8 cellular contexts compared by ENCODE assay signal in genomic region chr10:104120061-104120460, GRCh38. TPM values are rescaled to one million over a fixed set of nuclear protein-coding genes. Genes with fewer than 3 reads are reported as not detected.
DNase-seq lines count a peak whose midpoint lies in the region; ATAC-seq and TF ChIP-seq lines count a peak whose summit lies in the region.

No MANE protein-coding gene starts in this region.

- TF ChIP-seq EP300 in suprapubic skin (IDR thresholded peaks at IDR 0.05): no peak

- H3K4me3 ChIP-seq in suprapubic skin: no peak overlapping the region

- no peaks in the 10 kb centered on the region for H3K9me3 Mint-ChIP-seq in activated CD4-positive, alpha-beta T cell treated with anti-CD3 and anti-CD28 coated beads, Interleukin-2, amount 10 ng/mL, durations not matched to agents 7 days and 5 days
- H3K9me3 Mint-ChIP-seq in activated naive CD8-positive, alpha-beta T cell treated with anti-CD3 and anti-CD28 coated beads, Interleukin-2, amount 50 U/mL, for 24 hours: no peaks in the 10 kb centered on the region

- POLR2A ChIA-PET in activated CD4-positive, alpha-beta T cell treated with anti-CD3 and anti-CD28 coated beads, Interleukin-2, amount 10 ng/mL, durations not matched to agents 7 days and 5 days (lab: Charles Lee): interaction anchor here (0.9 kb wide), 1 partner anchor 225 kb away, joined by 4 read pairs; no protein-coding TSS in a partner anchor

- H3K27ac Mint-ChIP-seq in activated CD4-positive, alpha-beta T cell treated with anti-CD3 and anti-CD28 coated beads, Interleukin-2, amount 10 ng/mL, durations not matched to agents 7 days and 5 days: peak overlapping the region; percentile 100
- H3K27ac Mint-ChIP-seq in activated naive CD8-positive, alpha-beta T cell treated with anti-CD3 and anti-CD28 coated beads, Interleukin-2, amount 50 U/mL, for 24 hours: peak overlapping the region; percentile 95

- no peaks in the 10 kb centered on the region for H3K9me3 ChIP-seq in suprapubic skin

- ATAC-seq in activated naive CD8-positive, alpha-beta T cell treated with anti-CD3 and anti-CD28 coated beads, Interleukin-2, amount 50 U/mL, for 24 hours: no peak

- CTCF ChIA-PET in activated CD4-positive, alpha-beta T cell treated with anti-CD3 and anti-CD28 coated beads, Interleukin-2, amount 10 ng/mL, durations not matched to agents 7 days and 5 days (lab: Charles Lee): interaction anchor here (1.4 to 1.6 kb wide), 2 partner anchors 45 to 210 kb away, joined by 3 to 4 read pairs; no protein-coding TSS in a partner anchor

- H3K36me3 Mint-ChIP-seq in activated CD4-positive, alpha-beta T cell treated with anti-CD3 and anti-CD28 coated beads, Interleukin-2, amount 10 ng/mL, durations not matched to agents 7 days and 5 days (ENCODE audit: low read depth): peaks cover 5% of the 10 kb centered on the region
- peaks cover 5% of the 10 kb centered on the region for H3K36me3 Mint-ChIP-seq in activated naive CD8-positive, alpha-beta T cell treated with anti-CD3 and anti-CD28 coated beads, Interleukin-2, amount 50 U/mL, for 24 hours (ENCODE audit: low read depth)

- peak overlapping the region; percentile 98 for H3K27ac ChIP-seq in suprapubic skin

- 38% methylated on average over 3 of the region's 3 CpGs for WGBS in suprapubic skin

- TF ChIP-seq CTCF in suprapubic skin (IDR thresholded peaks at IDR 0.05): no peak

- H3K4me1 Mint-ChIP-seq in activated CD4-positive, alpha-beta T cell treated with anti-CD3 and anti-CD28 coated beads, Interleukin-2, amount 10 ng/mL, durations not matched to agents 7 days and 5 days: peaks cover 36% of the 10 kb centered on the region
- peaks cover 51% of the 10 kb centered on the region for H3K4me1 Mint-ChIP-seq in activated naive CD8-positive, alpha-beta T cell treated with anti-CD3 and anti-CD28 coated beads, Interleukin-2, amount 50 U/mL, for 24 hours

- no peaks in the 10 kb centered on the region for H3K27me3 ChIP-seq in suprapubic skin

- peaks cover 46% of the 10 kb centered on the region for H3K4me1 ChIP-seq in suprapubic skin

- no peaks in the 10 kb centered on the region for H3K36me3 ChIP-seq in suprapubic skin

- H3K27me3 Mint-ChIP-seq in activated CD4-positive, alpha-beta T cell treated with anti-CD3 and anti-CD28 coated beads, Interleukin-2, amount 10 ng/mL, durations not matched to agents 7 days and 5 days: peaks cover 9% of the 10 kb centered on the region
- no peaks in the 10 kb centered on the region for H3K27me3 Mint-ChIP-seq in activated naive CD8-positive, alpha-beta T cell treated with anti-CD3 and anti-CD28 coated beads, Interleukin-2, amount 50 U/mL, for 24 hours

- no peak for TF ChIP-seq POLR2A in suprapubic skin (IDR thresholded peaks at IDR 0.05)

- H3K4me3 Mint-ChIP-seq in activated CD4-positive, alpha-beta T cell treated with anti-CD3 and anti-CD28 coated beads, Interleukin-2, amount 10 ng/mL, durations not matched to agents 7 days and 5 days: peak overlapping the region; percentile 94
- no peak overlapping the region for H3K4me3 Mint-ChIP-seq in activated naive CD8-positive, alpha-beta T cell treated with anti-CD3 and anti-CD28 coated beads, Interleukin-2, amount 50 U/mL, for 24 hours

- no peak for DNase-seq in activated CD4-positive, alpha-beta T cell treated with anti-CD3 and anti-CD28 coated beads, Interleukin-2, amount 10 ng/mL, durations not matched to agents 7 days and 5 days
- no peak for DNase-seq in activated CD4-positive, alpha-beta T cell treated with anti-CD3 and anti-CD28 coated beads for 1 hour
- DNase-seq in activated naive CD8-positive, alpha-beta T cell treated with anti-CD3 and anti-CD28 coated beads, Interleukin-2, amount 50 U/mL, for 24 hours: no peak
- DNase-seq in kidney tubule cell (ENCODE audit: low spot score) (peak; percentile 34), suprapubic skin (ENCODE audit: low spot score in 2 of 2) (no peak), 8988T (no peak), NCI-H748 (lab: John Stamatoyannopoulos, UW; ENCODE audit: unreplicated experiment) (no peak), HCEC 1CT (no peak)

RNA-seq across cellular contexts. Expression of gene SFR1, which starts 1.9 kb away (rescaled TPM):
- total RNA-seq in activated CD4-positive, alpha-beta T cell treated with anti-CD3 and anti-CD28 coated beads, Interleukin-2, amount 10 ng/mL, durations not matched to agents 7 days and 5 days: 10 to 100 TPM; 13.6 to 16.1 TPM
- total RNA-seq in suprapubic skin: 10 to 100 TPM in 1 of 4 donors, 1 to 10 TPM in 3; 4.6 to 10.8 (median 5.6) TPM

RNA-seq across cellular contexts. Expression of gene COL17A1, which starts 34.4 kb away (rescaled TPM):
- not detected for total RNA-seq in activated CD4-positive, alpha-beta T cell treated with anti-CD3 and anti-CD28 coated beads, Interleukin-2, amount 10 ng/mL, durations not matched to agents 7 days and 5 days
- 1,000 to 10,000 TPM in 3 of 4 donors, 100 to 1,000 TPM in 1; 926 to 1,768 (median 1,374) TPM for total RNA-seq in suprapubic skin

Comparison
In these comparisons a context has a peak if more than half of its experiments do, and no peak if none do; other contexts are left out.
1. RNA of gene COL17A1, which starts 34.4 kb away (total RNA-seq): 926 to 1,768 TPM in suprapubic skin; not detected in activated CD4-positive, alpha-beta T cell treated with anti-CD3 and anti-CD28 coated beads, Interleukin-2, amount 10 ng/mL, durations not matched to agents 7 days and 5 days; every median in the first group is over 100 times any median in the second.